ENCODE assay signal across 8 cellular contexts in genomic region chr6:17086469-17086868, GRCh38. TPM values are rescaled to one million over a fixed set of nuclear protein-coding genes. Genes with fewer than 3 reads are reported as not detected.
A peak's percentile ranks its signal among the peaks of the same experiment; 100 is the strongest.
DNase-seq lines count a peak whose midpoint lies in the region; ATAC-seq, FAIRE-seq and TF ChIP-seq lines count a peak whose summit lies in the region.

No MANE protein-coding gene starts in this region.

- peak; percentile 55 for FAIRE-seq in D721Med (lab: Jason Lieb, UNC)

- ATAC-seq in Panc1, result peak; percentile 94
- no peak for ATAC-seq in HG02970 (IDR thresholded peaks at IDR 0.05; ENCODE audit: low FRiP score, unreplicated experiment)

- H3K27ac ChIP-seq in Panc1 (ENCODE audit: low read length), result no peak overlapping the region
- no peak overlapping the region for H3K27ac ChIP-seq in tibial nerve

- POLR2A ChIA-PET in Panc1 (lab: Charles Lee), result interaction anchor here (0.5 to 0.6 kb wide), 2 partner anchors 262 to 427 kb away, joined by 3 read pairs; no protein-coding TSS in a partner anchor

- H3K4me1 ChIP-seq in HAP-1 (peaks cover 7% of the 10 kb centered on the region), Panc1 (ENCODE audit: control insufficient read depth, insufficient read depth, low read length) (no peaks in the 10 kb centered on the region), tibial nerve (no peaks in the 10 kb centered on the region)

- H3K27me3 ChIP-seq in HAP-1 (ENCODE audit: low read depth) (no peaks in the 10 kb centered on the region), Panc1 (ENCODE audit: control insufficient read depth, insufficient read depth, low read length) (peaks cover 6% of the 10 kb centered on the region; the same call in 1 of the 2 replicates), kidney epithelial cell (ENCODE audit: control insufficient read depth, insufficient read depth, low read length) (no peaks in the 10 kb centered on the region), tibial nerve (peaks cover 0 to 4% of the 10 kb centered on the region in 2 donors)

- H3K4me3 ChIP-seq in HAP-1 (no peak overlapping the region), Panc1 (ENCODE audit: low read depth in 2 of 2, low read length in 2 of 2) (no peak overlapping the region), cardiac fibroblast (replicated peaks in 1 of 2; ENCODE audit: low read depth in 2 of 2, low read length in 2 of 2) (no peak overlapping the region), kidney epithelial cell (ENCODE audit: low read depth, low read length) (no peak overlapping the region), tibial nerve (no peak overlapping the region)

- H3K9me3 ChIP-seq in HAP-1, result no peaks in the 10 kb centered on the region
- H3K9me3 ChIP-seq in Panc1 (ENCODE audit: control insufficient read depth, insufficient read depth, low read depth, low read length), result no peaks in the 10 kb centered on the region
- peaks cover 0 to 14% (median 0%) of the 10 kb centered on the region in 4 donors for H3K9me3 ChIP-seq in tibial nerve

- in situ Hi-C loops in HAP-1 (cut with MboI; ENCODE audit: low sequenced_read_pairs), result loop anchor here (10.0 to 25.0 kb wide), 2 partner anchors 312 to 574 kb away; no protein-coding TSS in a partner anchor
- in situ Hi-C loops in Panc1 (cut with HindIII; ENCODE audit: low pct_unique_long_range_greater_than_20kb, low sequenced_read_pairs), result no loop called here

- CTCF ChIA-PET in Panc1 (lab: Charles Lee), result interaction anchor here (0.5 to 1.5 kb wide), 7 partner anchors 9 to 498 kb away, joined by 3 to 11 read pairs (median 4); no protein-coding TSS in a partner anchor

- TF ChIP-seq POLR2A in tibial nerve (IDR thresholded peaks at IDR 0.05), result no peak

- DNase-seq in D721Med (ENCODE audit: insufficient read length, low spot score) (no peak), HAP-1 (ENCODE audit: low spot score in 2 of 2) (peak; percentile 47 to 79), Panc1 (ENCODE audit: low read depth, low spot score) (peak; percentile 57), cardiac fibroblast (ENCODE audit: low read depth in 2 of 2) (peak; percentile 82 to 83), kidney epithelial cell (ENCODE audit: low read depth) (peak; percentile 48), tibial nerve (ENCODE audit: low spot score in 2 of 2) (peak in 1 of 2 donors; percentile 69), mesenteric fat pad (ENCODE audit: low spot score) (no peak)

- intact Hi-C loops in Panc1 (cut with micrococcal nuclease; ENCODE audit: unreplicated experiment), result loop anchor here (5.0 kb wide), 1 partner anchor 324 kb away; the partner anchor contains the start of gene ATXN1

- TF ChIP-seq EP300 in tibial nerve (IDR thresholded peaks at IDR 0.05), result no peak

- 38 to 43% methylated on average over 11 of the region's 11 CpGs for WGBS in tibial nerve, 2 donors

- H3K36me3 ChIP-seq in HAP-1 (replicated peaks), result no peaks in the 10 kb centered on the region
- H3K36me3 ChIP-seq in Panc1 (ENCODE audit: control insufficient read depth, insufficient read depth, low read length), result no peaks in the 10 kb centered on the region
- no peaks in the 10 kb centered on the region for H3K36me3 ChIP-seq in kidney epithelial cell (ENCODE audit: control insufficient read depth, insufficient read depth, low read length)
- H3K36me3 ChIP-seq in tibial nerve, result no peaks in the 10 kb centered on the region

- TF ChIP-seq CTCF in D721Med (IDR thresholded peaks at IDR 0.05; ENCODE audit: insufficient read depth, missing control alignments) (peak; percentile 58), Panc1 (IDR thresholded peaks at IDR 0.05) (peak; percentile 83), cardiac fibroblast (IDR thresholded peaks at IDR 0.05; ENCODE audit: low read depth, low read length) (peak; percentile 63), kidney epithelial cell (IDR thresholded peaks at IDR 0.05; ENCODE audit: insufficient read depth, low read length, poor library complexity, severe bottlenecking) (peak; percentile 59), tibial nerve (IDR thresholded peaks at IDR 0.05) (peak; percentile 34 to 61 (median 59))

- BruUV-seq in Panc1 (replicated peaks; lab: Mats Ljungman, UMichigan), result no TSS peak

RNA-seq across cellular contexts. Expression of gene STMND1, which starts 15.4 kb away (rescaled TPM):
- total RNA-seq in Panc1 (2021; ENCODE audit: unreplicated experiment), result not detected
- not detected for polyA plus RNA-seq in Panc1 (2012; ENCODE audit: insufficient read length)
- total RNA-seq in kidney epithelial cell, result 0.07 TPM in 1 of 2 replicates, not detected in the other
- total RNA-seq in tibial nerve, result not detected
- not detected for total RNA-seq in mesenteric fat pad

Comparison
In these comparisons a context has a peak if more than half of its experiments do, and no peak if none do; other contexts are left out.
1. DNase-seq: peak in HAP-1 (2 of 2), Panc1 (single experiment), cardiac fibroblast (2 of 2) and kidney epithelial cell (single experiment); none in D721Med (single experiment) and mesenteric fat pad (single experiment).
2. Peak in every context shown above with its lines, with median percentiles within 50 percentile points of each other: CTCF ChIP-seq.